In the genomic region with DNA sequence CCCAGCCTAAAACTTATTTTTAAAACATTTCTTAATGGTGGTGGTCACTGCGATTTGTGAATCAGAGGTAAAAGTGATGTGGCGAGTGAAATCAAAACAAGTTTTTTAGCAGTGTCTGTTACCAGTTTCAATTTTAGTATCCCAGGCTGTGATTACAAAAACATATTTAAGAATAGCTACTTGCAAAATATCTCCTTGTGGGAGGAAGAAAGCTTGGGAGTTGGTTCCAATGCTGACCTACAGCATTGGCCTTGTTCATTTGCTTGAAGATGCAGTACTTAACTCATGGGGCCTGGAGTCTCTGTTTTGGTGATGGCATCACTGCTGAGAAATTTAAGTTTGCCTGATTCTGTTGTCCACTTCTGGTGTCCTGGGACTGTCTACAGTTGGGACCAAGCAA, we compare ENCODE assay signal across 16 cellular contexts. TPM values are rescaled to one million over a fixed set of nuclear protein-coding genes. Genes with fewer than 3 reads are reported as not detected.
DNase-seq lines count a peak whose midpoint lies in the region; TF ChIP-seq lines count a peak whose summit lies in the region.
"Had no signal": no experiment of that assay in that cellular context is flagged by ENCODE, and none has a peak within 500 bp of the region (broad histone marks: within the 10 kb centered on the region; RNA-seq: fewer than 3 reads in every experiment).

No MANE protein-coding gene starts in this region.

- H3K9me3 Mint-ChIP-seq in activated CD4-positive, alpha-beta T cell treated with anti-CD3 and anti-CD28 coated beads, Interleukin-2, amount 10 ng/mL, durations not matched to agents 7 days and 5 days = no peaks in the 10 kb centered on the region
- no peaks in the 10 kb centered on the region for H3K9me3 Mint-ChIP-seq in dendritic cell treated with granulocyte-macrophage colony-stimulating factor and Interleukin-4, amounts not matched to agents 40 ng/mL and 50 ng/mL, for 4 days
- H3K9me3 Mint-ChIP-seq in progenitor cell of endocrine pancreas (ENCODE audit: low read depth) = no peaks in the 10 kb centered on the region

- H3K9me2 ChIP-seq in Loucy (replicated peaks; ENCODE audit: low read depth, low read length) = no peaks in the 10 kb centered on the region

- no peaks in the 10 kb centered on the region for H3K27me3 Mint-ChIP-seq in activated CD4-positive, alpha-beta T cell treated with anti-CD3 and anti-CD28 coated beads, Interleukin-2, amount 10 ng/mL, durations not matched to agents 7 days and 5 days
- H3K27me3 Mint-ChIP-seq in dendritic cell treated with granulocyte-macrophage colony-stimulating factor and Interleukin-4, amounts not matched to agents 40 ng/mL and 50 ng/mL, for 4 days = no peaks in the 10 kb centered on the region
- H3K27me3 Mint-ChIP-seq in progenitor cell of endocrine pancreas = no peaks in the 10 kb centered on the region

- no peaks in the 10 kb centered on the region for H3K9me3 ChIP-seq in Loucy (ENCODE audit: insufficient read depth, low read depth, low read length)
- H3K9me3 ChIP-seq: A549, upper lobe of left lung had no signal

- peak overlapping the region; percentile 42 for H3K9ac ChIP-seq in Loucy (ENCODE audit: low read depth, low read length, poor library complexity, severe bottlenecking)
- H3K9ac ChIP-seq: KMS-11 had no signal

- H3K4me3 Mint-ChIP-seq in activated CD4-positive, alpha-beta T cell treated with anti-CD3 and anti-CD28 coated beads, Interleukin-2, amount 10 ng/mL, durations not matched to agents 7 days and 5 days = no peak overlapping the region
- H3K4me3 Mint-ChIP-seq in dendritic cell treated with granulocyte-macrophage colony-stimulating factor and Interleukin-4, amounts not matched to agents 40 ng/mL and 50 ng/mL, for 4 days = peak overlapping the region; percentile 52
- H3K4me3 Mint-ChIP-seq in progenitor cell of endocrine pancreas (ENCODE audit: low read depth) = no peak overlapping the region

- DNase-seq in activated CD4-positive, alpha-beta T cell treated with anti-CD3 and anti-CD28 coated beads, Interleukin-2, amount 10 ng/mL, durations not matched to agents 7 days and 5 days = no peak
- DNase-seq in activated CD4-positive, alpha-beta T cell treated with anti-CD3 and anti-CD28 coated beads for 48 hours = no peak
- DNase-seq in progenitor cell of endocrine pancreas (ENCODE audit: low spot score, unreplicated experiment) (no peak), putamen (ENCODE audit: low spot score) (no peak), head of caudate nucleus (no peak), NCI-H2029 (lab: John Stamatoyannopoulos, UW) (no peak)
- DNase-seq: DMS79; effector memory CD4-positive, alpha-beta T cell; left colon; NCI-H146; NCI-H524 treated with DMSO at 0.1 percent for 48 hours; upper lobe of left lung had no signal

- peaks cover 83% of the 10 kb centered on the region for H4K20me1 ChIP-seq in Loucy (ENCODE audit: insufficient read depth, low read length, poor library complexity, severe bottlenecking)

- H3K36me3 ChIP-seq in Loucy (ENCODE audit: insufficient read depth, low read length) = no peaks in the 10 kb centered on the region
- H3K36me3 ChIP-seq: upper lobe of left lung had no signal

- no peak for TF ChIP-seq CTCF in Loucy (conservative IDR thresholded peaks at IDR 0.05; ENCODE audit: low read length)
- TF ChIP-seq CTCF in progenitor cell of endocrine pancreas (IDR thresholded peaks at IDR 0.05; ENCODE audit: unreplicated experiment) = no peak

- H3K4me3 ChIP-seq in Loucy (ENCODE audit: low read length, poor library complexity, severe bottlenecking) = peak overlapping the region; percentile 93
- H3K4me3 ChIP-seq: A549, upper lobe of left lung had no signal

- peaks cover 79% of the 10 kb centered on the region for H3K4me1 Mint-ChIP-seq in activated CD4-positive, alpha-beta T cell treated with anti-CD3 and anti-CD28 coated beads, Interleukin-2, amount 10 ng/mL, durations not matched to agents 7 days and 5 days
- peaks cover 76% of the 10 kb centered on the region for H3K4me1 Mint-ChIP-seq in dendritic cell treated with granulocyte-macrophage colony-stimulating factor and Interleukin-4, amounts not matched to agents 40 ng/mL and 50 ng/mL, for 4 days (ENCODE audit: low read depth)
- peaks cover 52% of the 10 kb centered on the region for H3K4me1 Mint-ChIP-seq in progenitor cell of endocrine pancreas (ENCODE audit: low read depth)

- POLR2A ChIA-PET in activated CD4-positive, alpha-beta T cell treated with anti-CD3 and anti-CD28 coated beads, Interleukin-2, amount 10 ng/mL, durations not matched to agents 7 days and 5 days (lab: Charles Lee) = no interaction called here

- H3K4me1 ChIP-seq in Loucy (ENCODE audit: insufficient read depth, low read length, poor library complexity, severe bottlenecking) = peaks cover 70% of the 10 kb centered on the region

- H3K27ac Mint-ChIP-seq in activated CD4-positive, alpha-beta T cell treated with anti-CD3 and anti-CD28 coated beads, Interleukin-2, amount 10 ng/mL, durations not matched to agents 7 days and 5 days = peak overlapping the region; percentile 63
- H3K27ac Mint-ChIP-seq in dendritic cell treated with granulocyte-macrophage colony-stimulating factor and Interleukin-4, amounts not matched to agents 40 ng/mL and 50 ng/mL, for 4 days = peak overlapping the region; percentile 60
- peak overlapping the region; percentile 54 for H3K27ac Mint-ChIP-seq in progenitor cell of endocrine pancreas

- peaks cover 96% of the 10 kb centered on the region for H3K79me2 ChIP-seq in Loucy (ENCODE audit: insufficient read depth, low read length)

- peaks cover 4% of the 10 kb centered on the region for H3K27me3 ChIP-seq in Loucy (ENCODE audit: insufficient read depth, low read length, poor library complexity, severe bottlenecking)
- H3K27me3 ChIP-seq: upper lobe of left lung had no signal

- peak overlapping the region; percentile 95 for H3K4me2 ChIP-seq in Loucy (ENCODE audit: low read depth, low read length, poor library complexity, severe bottlenecking)
- H3K4me2 ChIP-seq: A549, KMS-11 had no signal

- H2AFZ ChIP-seq in Loucy (ENCODE audit: low read length) = no peak overlapping the region

- CTCF ChIA-PET in activated CD4-positive, alpha-beta T cell treated with anti-CD3 and anti-CD28 coated beads, Interleukin-2, amount 10 ng/mL, durations not matched to agents 7 days and 5 days (lab: Charles Lee) = interaction anchor here (0.9 to 1.5 kb wide), 3 partner anchors 9 to 50 kb away, joined by 3 to 7 read pairs (median 5); no protein-coding TSS in a partner anchor

- intact Hi-C loops in dendritic cell treated with granulocyte-macrophage colony-stimulating factor and Interleukin-4, amounts not matched to agents 40 ng/mL and 50 ng/mL, for 4 days (cut with micrococcal nuclease) = no loop called here
- intact Hi-C loops in head of caudate nucleus (cut with DNase I) = no loop called here

- H3F3A ChIP-seq in Loucy (ENCODE audit: low read depth) = 0 out of 2 replicates have a peak, but pooled peaks cover 3% of the 10 kb centered on the region

- peaks cover 42% of the 10 kb centered on the region for H3K36me3 Mint-ChIP-seq in activated CD4-positive, alpha-beta T cell treated with anti-CD3 and anti-CD28 coated beads, Interleukin-2, amount 10 ng/mL, durations not matched to agents 7 days and 5 days (ENCODE audit: low read depth)
- H3K36me3 Mint-ChIP-seq in dendritic cell treated with granulocyte-macrophage colony-stimulating factor and Interleukin-4, amounts not matched to agents 40 ng/mL and 50 ng/mL, for 4 days (ENCODE audit: low read depth) = peaks cover 45% of the 10 kb centered on the region
- H3K36me3 Mint-ChIP-seq in progenitor cell of endocrine pancreas (ENCODE audit: insufficient read depth) = no peaks in the 10 kb centered on the region

RNA-seq across cellular contexts. Expression of a gene that starts 4.5 kb away (rescaled TPM):
- 100 to 1,000 TPM; 226 to 264 TPM for total RNA-seq in activated CD4-positive, alpha-beta T cell treated with anti-CD3 and anti-CD28 coated beads, Interleukin-2, amount 10 ng/mL, durations not matched to agents 7 days and 5 days
- 130 and 141 TPM in 2 replicates for total RNA-seq in progenitor cell of endocrine pancreas
